Comparison of ENCODE assay signal across 8 cellular contexts in genomic region chr12:3803865-3804472, GRCh38.
A peak's percentile ranks its signal among the peaks of the same experiment; 100 is the strongest.
DNase-seq lines count a peak whose midpoint lies in the region; ATAC-seq, FAIRE-seq and TF ChIP-seq lines count a peak whose summit lies in the region.

No MANE protein-coding gene starts in this region.

- no peak for ATAC-seq in GM21360 (IDR thresholded peaks at IDR 0.05; ENCODE audit: unreplicated experiment)

- FAIRE-seq in G401.6 (lab: Jason Lieb, UNC): peak; percentile 80

- peak; percentile 96 for TF ChIP-seq CTCF in foreskin fibroblast (IDR thresholded peaks at IDR 0.05; ENCODE audit: low read depth, low read length)

- H3K4me3 ChIP-seq in foreskin fibroblast (ENCODE audit: low read depth in 1 of 2, low read length in 2 of 2): no peak overlapping the region

- DNase-seq in LoVo (ENCODE audit: low spot score) (peak; percentile 84), RPMI8226 (peak; percentile 78), activated T-helper 1 cell treated with Interleukin-2 at 50 U/mL for 16 hours (ENCODE audit: low read depth) (peak; percentile 36), foreskin fibroblast (peak; percentile 67 to 87), nucleus accumbens (lab: John Stamatoyannopoulos, UW) (peak in 46 of 56 donors; percentile 1 to 80 (median 28)), superior temporal gyrus (ENCODE audit: extremely low spot score) (peak; percentile 89)

Comparison
In these comparisons a context has a peak if more than half of its experiments do, and no peak if none do; other contexts are left out.
1. DNase-seq: peak in every context shown above with its lines; median percentile 89 in superior temporal gyrus; 84 in LoVo; 78 in RPMI8226; 77 in foreskin fibroblast; 36 in activated T-helper 1 cell treated with Interleukin-2 at 50 U/mL for 16 hours; 28 in nucleus accumbens.